Comparison of ENCODE assay signal across 7 cellular contexts in the genomic region with DNA sequence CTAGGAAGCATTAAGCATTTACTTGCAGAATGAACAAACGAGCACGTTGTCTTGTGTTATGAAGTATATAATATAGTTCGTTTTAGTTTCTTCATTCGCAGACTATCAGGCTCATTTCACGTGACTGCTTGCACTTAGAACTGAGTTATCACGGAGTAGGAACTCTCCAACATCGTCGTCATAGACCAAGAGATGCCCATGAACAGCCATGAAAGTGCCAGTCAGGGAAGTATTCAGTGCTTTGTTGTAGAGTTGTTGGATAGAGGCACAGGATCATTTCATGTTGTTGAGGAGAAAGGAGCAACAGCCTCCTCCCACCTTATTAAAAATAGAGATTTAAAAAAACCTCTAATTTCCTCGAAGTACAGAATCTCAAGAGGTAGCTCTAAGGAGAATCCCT. TPM values are rescaled to one million over a fixed set of nuclear protein-coding genes. Genes with fewer than 3 reads are reported as not detected.
DNase-seq lines count a peak whose midpoint lies in the region; ATAC-seq, FAIRE-seq and TF ChIP-seq lines count a peak whose summit lies in the region.

No MANE protein-coding gene starts in this region.

- no peaks in the 10 kb centered on the region for H3K79me2 ChIP-seq in OCI-LY7 (ENCODE audit: insufficient read depth, low read depth, low read length)

- TF ChIP-seq CTCF in OCI-LY7 (conservative IDR thresholded peaks at IDR 0.05; ENCODE audit: low read length): no peak
- TF ChIP-seq CTCF in epithelial cell of proximal tubule (conservative IDR thresholded peaks at IDR 0.05; ENCODE audit: low read depth, low read length): no peak
- TF ChIP-seq CTCF in sigmoid colon (IDR thresholded peaks at IDR 0.05): no peak

- peak overlapping the region; percentile 93 for H3K4me2 ChIP-seq in OCI-LY7 (ENCODE audit: low read length)

- intact Hi-C loops in OCI-LY7 (cut with micrococcal nuclease; ENCODE audit: unreplicated experiment): loop anchor here (5.0 to 10.0 kb wide), 4 partner anchors 125 to 775 kb away; a partner anchor contains a TSS
- intact Hi-C loops in sigmoid colon (cut with DNase I): loop anchor here (5.0 to 10.0 kb wide), 2 partner anchors 205 to 518 kb away; no protein-coding TSS in a partner anchor

- no peak for DNase-seq in GM18507 (ENCODE audit: extremely low spot score, insufficient read length, low read depth)
- DNase-seq in OCI-LY7 (ENCODE audit: low spot score): peak; percentile 7
- no peak for DNase-seq in epithelial cell of proximal tubule (ENCODE audit: low read depth)
- DNase-seq in sigmoid colon: no peak
- DNase-seq in NCI-H2227 treated with DMSO at 0.1 percent for 48 hours (lab: John Stamatoyannopoulos, UW): no peak
- no peak for DNase-seq in SKM-1 treated with dmso at 0.1 percent for 144 hours (lab: John Stamatoyannopoulos, UW; ENCODE audit: unreplicated experiment)

- H3K4me3 ChIP-seq in OCI-LY7 (ENCODE audit: low read depth, low read length, poor library complexity, severe bottlenecking): peak overlapping the region; percentile 81
- H3K4me3 ChIP-seq in epithelial cell of proximal tubule (ENCODE audit: low read depth, low read length): peak overlapping the region; percentile 64
- H3K4me3 ChIP-seq in sigmoid colon: peak overlapping the region in 3 of 4 donors; percentile 61 to 80 (median 75)

- H2AFZ ChIP-seq in OCI-LY7 (ENCODE audit: low read length): peak overlapping the region; percentile 85

- no peak for TF ChIP-seq EP300 in sigmoid colon (IDR thresholded peaks at IDR 0.05)

- CTCF ChIA-PET in OCI-LY7 (lab: Charles Lee; ENCODE audit: unreplicated experiment): no interaction called here

- no peaks in the 10 kb centered on the region for H4K20me1 ChIP-seq in OCI-LY7 (ENCODE audit: insufficient read depth, low read length)

- H3K4me1 ChIP-seq in OCI-LY7 (ENCODE audit: insufficient read depth, low read length, poor library complexity, severe bottlenecking) (peaks cover 13% of the 10 kb centered on the region), sigmoid colon (peaks cover 0 to 14% (median 11%) of the 10 kb centered on the region in 4 donors)

- BruUV-seq in OCI-LY7 (replicated peaks; lab: Mats Ljungman, UMichigan): TSS peak; percentile 71

- TF ChIP-seq POLR2A in sigmoid colon (IDR thresholded peaks at IDR 0.05): no peak

- 6 to 14% methylated on average over 9 of the region's 9 CpGs for WGBS in sigmoid colon, 2 donors

- H3K27me3 ChIP-seq in sigmoid colon: peaks cover 0 to 32% (median 6%) of the 10 kb centered on the region in 3 donors

- no peaks in the 10 kb centered on the region for H3K36me3 ChIP-seq in OCI-LY7 (ENCODE audit: insufficient read depth, low read length)
- H3K36me3 ChIP-seq in sigmoid colon: no peaks in the 10 kb centered on the region

- POLR2A ChIA-PET in OCI-LY7 (lab: Charles Lee): interaction anchor here (0.8 kb wide), 1 partner anchor 85 kb away, joined by 3 read pairs; no protein-coding TSS in a partner anchor

- peak; percentile 5 for FAIRE-seq in GM18507 (lab: Jason Lieb, UNC)

- no peak for ATAC-seq in GM21717 (IDR thresholded peaks at IDR 0.05; ENCODE audit: unreplicated experiment)

- H3K9me3 ChIP-seq in OCI-LY7 (ENCODE audit: low read length): no peaks in the 10 kb centered on the region
- H3K9me3 ChIP-seq in sigmoid colon: no peaks in the 10 kb centered on the region

- H3K9me2 ChIP-seq in OCI-LY7 (ENCODE audit: insufficient read depth, low read length): no peaks in the 10 kb centered on the region

- H3K27ac ChIP-seq in OCI-LY7 (ENCODE audit: low read depth, low read length, poor library complexity, severe bottlenecking): no peak overlapping the region
- H3K27ac ChIP-seq in sigmoid colon: peak overlapping the region in 3 of 4 donors; percentile 46 to 75 (median 64)

RNA-seq across cellular contexts. Expression of a gene that starts 1.0 kb away (rescaled TPM):
- total RNA-seq in OCI-LY7 (2014; rRNA removed; shearing (Covaris generic)): 0.21 and 1.1 TPM in 2 replicates
- total RNA-seq in OCI-LY7 (2022) (0.51 and 0.65 TPM in 2 replicates), epithelial cell of proximal tubule (0.22 and 0.35 TPM in 2 replicates), sigmoid colon (1 to 10 TPM; 1.4 to 3.2 (median 1.6) TPM)
- under 1 TPM in 2 of 3 donors, not detected in 1; 0.52 to 0.60 TPM for polyA plus RNA-seq in sigmoid colon
